ENCODE assay signal across 1 cellular context in the genomic region with DNA sequence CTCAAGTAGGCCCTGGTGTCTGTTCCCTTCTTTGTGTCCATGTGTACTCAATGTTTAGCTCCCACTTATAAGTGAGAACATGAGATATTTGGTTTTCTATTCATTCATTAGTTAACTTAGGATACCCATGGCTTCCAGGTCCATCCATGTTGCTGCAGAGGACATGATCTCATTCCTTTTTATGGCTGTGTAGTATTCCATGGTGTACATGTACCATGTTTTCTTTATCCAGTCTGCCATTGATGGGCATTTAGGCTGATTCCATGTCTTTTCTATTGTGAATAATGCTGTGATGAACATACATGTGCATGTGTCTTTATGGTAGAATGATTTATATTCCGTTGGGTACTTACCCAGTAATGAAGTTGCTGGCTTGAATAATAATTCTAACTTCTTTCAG. TPM values are rescaled to one million over a fixed set of nuclear protein-coding genes. Genes with fewer than 3 reads are reported as not detected.
"Had no signal": no experiment of that assay in that cellular context is flagged by ENCODE, and none has a peak within 500 bp of the region (broad histone marks: within the 10 kb centered on the region; RNA-seq: fewer than 3 reads in every experiment).

No MANE protein-coding gene starts in this region.

RNA-seq across cellular contexts. Expression of gene SPRED1, which starts 24.6 kb away (rescaled TPM):
- total RNA-seq: T-helper 2 cell treated with Interferon-gamma antibody and Interleukin-4, amounts not matched to agents 100 ng/mL and 5 ng/mL, for 36 hours had no signal
